ENCODE assay signal across 1 cellular context in the genomic region with DNA sequence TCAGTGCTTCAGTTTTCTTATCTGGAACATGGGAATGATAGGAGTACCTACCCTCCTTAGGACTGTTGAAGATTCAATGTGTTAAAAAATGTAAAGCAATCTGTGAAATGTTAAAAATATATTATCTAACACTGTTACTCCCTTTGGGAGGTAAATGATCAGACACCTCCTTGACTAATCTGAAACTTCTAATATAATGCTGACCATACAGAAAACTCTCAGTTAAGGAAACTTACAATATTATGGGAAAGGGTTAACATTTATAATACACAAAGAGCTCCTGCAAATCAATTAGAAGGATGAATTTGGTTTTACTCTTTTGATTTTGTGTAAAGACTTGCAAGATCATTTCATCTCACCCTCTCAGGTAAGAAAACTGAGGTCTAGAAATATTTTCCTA.
A peak's percentile ranks its signal among the peaks of the same experiment; 100 is the strongest.
TF ChIP-seq lines count a peak whose summit lies in the region.

No MANE protein-coding gene starts in this region.

TF ChIP-seq in IMR-90, 13 proteins besides CTCF, POLR2A, EP300 and RAD21:
- no peak for TF ChIP-seq SMC3 (IDR thresholded peaks at IDR 0.05; ENCODE audit: low read depth, low read length)
- TF ChIP-seq MXI1 (IDR thresholded peaks at IDR 0.05; ENCODE audit: borderline replicate concordance, low read depth, low read length): no peak
- peak; percentile 74 for TF ChIP-seq MAFK (IDR thresholded peaks at IDR 0.05; ENCODE audit: low read depth, low read length)
